23 cellular contexts compared by ENCODE assay signal in genomic region chr5:130642461-130642860, GRCh38.
DNase-seq lines count a peak whose midpoint lies in the region; ATAC-seq and TF ChIP-seq lines count a peak whose summit lies in the region.
"Had no signal": no experiment of that assay in that cellular context is flagged by ENCODE, and none has a peak within 500 bp of the region (broad histone marks: within the 10 kb centered on the region; RNA-seq: fewer than 3 reads in every experiment).

No MANE protein-coding gene starts in this region.

- no peaks in the 10 kb centered on the region for H3K36me3 ChIP-seq in osteoblast (ENCODE audit: insufficient read depth, low read length)
- H3K36me3 ChIP-seq: BE2C; BLaER1 treated with 17β-estradiol and CSF1 and Interleukin-3, amounts not matched to agents 10 nM and 100 nM had no signal

- peak overlapping the region; percentile 25 for H3K4me3 Mint-ChIP-seq in endothelial cell (ENCODE audit: unreplicated experiment)
- H3K4me3 Mint-ChIP-seq: CD14-positive monocyte; CD4-positive, alpha-beta T cell; CD8-positive, alpha-beta memory T cell; GM23338; H9 had no signal

- DNase-seq in ELR (ENCODE audit: low read depth), result peak; percentile 15
- DNase-seq in endothelial cell (ENCODE audit: low spot score), result no peak
- DNase-seq in osteoblast (ENCODE audit: insufficient read length, low spot score, missing footprints), result peak; percentile 6
- no peak for DNase-seq in NAMALWA (ENCODE audit: low spot score)
- DNase-seq: 8988T; ACHN; AML-193; BE2C; CD4-positive, alpha-beta T cell; CD8-positive, alpha-beta memory T cell; DMS 273 treated with DMSO at 0.1 percent for 48 hours; DMS79; EL; GF-D8; H9 had no signal

- no peaks in the 10 kb centered on the region for H3K79me2 ChIP-seq in osteoblast (ENCODE audit: insufficient read depth, low read length)

- no peak overlapping the region for H2AFZ ChIP-seq in osteoblast (ENCODE audit: low read length)
- H2AFZ ChIP-seq: GM23338 had no signal

- H3K4me1 ChIP-seq in osteoblast (ENCODE audit: insufficient read depth, low read length), result no peaks in the 10 kb centered on the region
- H3K4me1 ChIP-seq: A549; BE2C; BLaER1 treated with 17β-estradiol and CSF1 and Interleukin-3, amounts not matched to agents 10 nM and 100 nM had no signal

- H3K9me3 Mint-ChIP-seq in endothelial cell (ENCODE audit: unreplicated experiment), result peaks cover 4% of the 10 kb centered on the region

- peaks cover 20% of the 10 kb centered on the region for H3K36me3 Mint-ChIP-seq in endothelial cell (ENCODE audit: low read depth, unreplicated experiment)
- H3K36me3 Mint-ChIP-seq: CD14-positive monocyte; CD8-positive, alpha-beta memory T cell had no signal

- H3K4me3 ChIP-seq in osteoblast (ENCODE audit: insufficient read depth, low read length), result no peak overlapping the region
- H3K4me3 ChIP-seq: A549; BLaER1 treated with 17β-estradiol and CSF1 and Interleukin-3, amounts not matched to agents 10 nM and 100 nM; GM23338 had no signal

- H3K4me2 ChIP-seq in osteoblast (ENCODE audit: insufficient read depth, low read length), result no peak overlapping the region
- H3K4me2 ChIP-seq: A549; BLaER1 treated with 17β-estradiol and CSF1 and Interleukin-3, amounts not matched to agents 10 nM and 100 nM; GM23338 had no signal

- no peaks in the 10 kb centered on the region for H3K27me3 ChIP-seq in osteoblast (ENCODE audit: insufficient read depth, low read length)
- H3K27me3 ChIP-seq: BE2C; BLaER1 treated with 17β-estradiol and CSF1 and Interleukin-3, amounts not matched to agents 10 nM and 100 nM had no signal

- no peaks in the 10 kb centered on the region for H3K27me3 Mint-ChIP-seq in endothelial cell (ENCODE audit: unreplicated experiment)

- TF ChIP-seq CTCF in endothelial cell (IDR thresholded peaks at IDR 0.05; ENCODE audit: unreplicated experiment), result no peak
- TF ChIP-seq CTCF in osteoblast (IDR thresholded peaks at IDR 0.05; ENCODE audit: extremely low read depth, low read depth, low read length), result no peak

- ATAC-seq in esophagus mucosa (peak; percentile 45), HG02970 (IDR thresholded peaks at IDR 0.05; ENCODE audit: low FRiP score, unreplicated experiment) (no peak), HG03108 (IDR thresholded peaks at IDR 0.05; ENCODE audit: unreplicated experiment) (no peak)
- ATAC-seq: A549, GM23338, HCT116 had no signal

- H3K4me1 Mint-ChIP-seq in endothelial cell (ENCODE audit: unreplicated experiment), result no peaks in the 10 kb centered on the region
- H3K4me1 Mint-ChIP-seq: CD14-positive monocyte; CD8-positive, alpha-beta memory T cell; GM23338; H9 had no signal

- no peaks in the 10 kb centered on the region for H4K20me1 ChIP-seq in osteoblast (ENCODE audit: insufficient read depth, low read length)
- H4K20me1 ChIP-seq: BLaER1 treated with 17β-estradiol and CSF1 and Interleukin-3, amounts not matched to agents 10 nM and 100 nM had no signal

- H3K27ac Mint-ChIP-seq in endothelial cell (ENCODE audit: unreplicated experiment), result no peak overlapping the region
- H3K27ac Mint-ChIP-seq: CD14-positive monocyte; CD4-positive, alpha-beta T cell; CD8-positive, alpha-beta memory T cell; GM23338; H9 had no signal

- no peaks in the 10 kb centered on the region for H3K9me3 ChIP-seq in osteoblast (ENCODE audit: low read depth, low read length)
- H3K9me3 ChIP-seq: BE2C had no signal

- H3K27ac ChIP-seq in osteoblast (ENCODE audit: low read depth, low read length), result no peak overlapping the region
- H3K27ac ChIP-seq: A549; BLaER1 treated with 17β-estradiol and CSF1 and Interleukin-3, amounts not matched to agents 10 nM and 100 nM had no signal

Comparison
In these comparisons a context has a peak if more than half of its experiments do, and no peak if none do; other contexts are left out.
1. DNase-seq: peak in ELR (single experiment) and osteoblast (single experiment); none in endothelial cell (single experiment) and NAMALWA (single experiment).